ENCODE assay signal across 8 cellular contexts in genomic region chr10:110834622-110835219, GRCh38. TPM values are rescaled to one million over a fixed set of nuclear protein-coding genes. Genes with fewer than 3 reads are reported as not detected.
DNase-seq lines count a peak whose midpoint lies in the region; ATAC-seq and TF ChIP-seq lines count a peak whose summit lies in the region.

No MANE protein-coding gene starts in this region.

- peaks cover 37% of the 10 kb centered on the region for H3K4me1 ChIP-seq in CD8-positive, alpha-beta T cell (ENCODE audit: insufficient read depth, low read length)
- H3K4me1 ChIP-seq in mucosa of stomach (ENCODE audit: control insufficient read depth, insufficient read depth, low read length): peaks cover 52% of the 10 kb centered on the region

- no peaks in the 10 kb centered on the region for H3K27me3 Mint-ChIP-seq in CD8-positive, alpha-beta T cell (ENCODE audit: low read depth)

- ATAC-seq in CD8-positive, alpha-beta T cell: peak; percentile 89
- ATAC-seq in GM19463 (IDR thresholded peaks at IDR 0.05; ENCODE audit: unreplicated experiment): no peak

- H3K9me3 Mint-ChIP-seq in CD8-positive, alpha-beta T cell: no peaks in the 10 kb centered on the region

- H3K36me3 Mint-ChIP-seq in CD8-positive, alpha-beta T cell: no peaks in the 10 kb centered on the region

- DNase-seq in CD8-positive, alpha-beta T cell: peak in 5 of 7 experiments; percentile 22 to 74 (median 46)
- DNase-seq in NCI-H1694 (lab: John Stamatoyannopoulos, UW): peak; percentile 85
- DNase-seq in central memory CD4-positive, alpha-beta T cell: peak; percentile 24
- DNase-seq in occipital lobe (lab: John Stamatoyannopoulos, UW): no peak
- DNase-seq in LoVo (ENCODE audit: low spot score): no peak
- DNase-seq in NCI-H1105 treated with DMSO at 0.1 percent for 48 hours (lab: John Stamatoyannopoulos, UW): no peak

- peak overlapping the region; percentile 69 for H3K9ac ChIP-seq in mucosa of stomach (ENCODE audit: low read length)

- peak overlapping the region; percentile 97 for H3K27ac Mint-ChIP-seq in CD8-positive, alpha-beta T cell

- intact Hi-C loops in CD8-positive, alpha-beta T cell (cut with DNase I, micrococcal nuclease): loop anchor here (1.0 to 5.0 kb wide), 3 partner anchors 32 to 38 kb away; partner anchors contain the start of gene PDCD4 (in 1 of the 2)

- H3K36me3 ChIP-seq in CD8-positive, alpha-beta T cell (ENCODE audit: insufficient read depth, low read length): no peaks in the 10 kb centered on the region
- H3K36me3 ChIP-seq in mucosa of stomach (ENCODE audit: control insufficient read depth, insufficient read depth, low read length): no peaks in the 10 kb centered on the region

- CTCF ChIA-PET in CD8-positive, alpha-beta T cell (lab: Charles Lee): interaction anchor here (0.9 to 3.7 kb wide), 7 partner anchors 9 to 89 kb away, joined by 3 to 14 read pairs (median 3); no protein-coding TSS in a partner anchor

- POLR2A ChIA-PET in CD8-positive, alpha-beta T cell (lab: Charles Lee): interaction anchor here (0.6 to 2.8 kb wide), 6 partner anchors 23 to 56 kb away, joined by 3 to 15 read pairs (median 4); partner anchors contain the start of gene PDCD4

- peak overlapping the region; percentile 53 for H3K4me3 Mint-ChIP-seq in CD8-positive, alpha-beta T cell

- peaks cover 43% of the 10 kb centered on the region for H3K4me1 Mint-ChIP-seq in CD8-positive, alpha-beta T cell (ENCODE audit: low read depth)

- H3K27ac ChIP-seq in CD8-positive, alpha-beta T cell (ENCODE audit: low read depth, low read length): peak overlapping the region; percentile 38

- H3K27me3 ChIP-seq in CD8-positive, alpha-beta T cell (ENCODE audit: insufficient read depth, low read length): no peaks in the 10 kb centered on the region
- H3K27me3 ChIP-seq in mucosa of stomach (ENCODE audit: control insufficient read depth, insufficient read depth, low read length): no peaks in the 10 kb centered on the region

- no peak for TF ChIP-seq CTCF in CD8-positive, alpha-beta T cell (IDR thresholded peaks at IDR 0.05)

- H3K4me3 ChIP-seq in CD8-positive, alpha-beta T cell (ENCODE audit: low read depth, low read length): no peak overlapping the region
- no peak overlapping the region for H3K4me3 ChIP-seq in mucosa of stomach (ENCODE audit: low read length)

- H3K9me3 ChIP-seq in CD8-positive, alpha-beta T cell (ENCODE audit: low read length): no peaks in the 10 kb centered on the region
- H3K9me3 ChIP-seq in mucosa of stomach (ENCODE audit: control insufficient read depth, low read length): no peaks in the 10 kb centered on the region

RNA-seq across cellular contexts. Expression of gene PDCD4, which starts 37.0 kb away (rescaled TPM):
- 100 to 1,000 TPM; 672 to 688 TPM for total RNA-seq in CD8-positive, alpha-beta T cell
- 61.1 TPM for total RNA-seq in occipital lobe

Comparison
In these comparisons a context has a peak if more than half of its experiments do, and no peak if none do; other contexts are left out.
1. DNase-seq: peak in CD8-positive, alpha-beta T cell (5 of 7), NCI-H1694 (single experiment) and central memory CD4-positive, alpha-beta T cell (single experiment); none in occipital lobe (single experiment), LoVo (single experiment) and NCI-H1105 treated with DMSO at 0.1 percent for 48 hours (single experiment).
2. RNA of gene PDCD4, which starts 37.0 kb away (total RNA-seq): 672 to 688 TPM in CD8-positive, alpha-beta T cell; 61.1 TPM in occipital lobe (single experiment); every median in the first group is over 10 times any median in the second.